Comparison of ENCODE assay signal across 26 cellular contexts in genomic region chr4:42750831-42751230, GRCh38.
A peak's percentile ranks its signal among the peaks of the same experiment; 100 is the strongest.
DNase-seq lines count a peak whose midpoint lies in the region; ATAC-seq and TF ChIP-seq lines count a peak whose summit lies in the region.
"Had no signal": no experiment of that assay in that cellular context is flagged by ENCODE, and none has a peak within 500 bp of the region (broad histone marks: within the 10 kb centered on the region; RNA-seq: fewer than 3 reads in every experiment).

No MANE protein-coding gene starts in this region.

- ATAC-seq in GM23338 (no peak; the same call in 2 of the 3 replicates), GM19397 (IDR thresholded peaks at IDR 0.05; ENCODE audit: unreplicated experiment) (no peak), lower lobe of right lung (no peak)
- ATAC-seq: K562 had no signal

- H3K4me3 ChIP-seq in GM23338 (no peak overlapping the region), neural progenitor cell (peak overlapping the region; percentile 33), lower lobe of right lung (no peak overlapping the region)
- H3K4me3 ChIP-seq: GM12878, hepatocyte, K562, SK-N-MC, thoracic aorta, vagina had no signal

- peak overlapping the region; percentile 80 for H3K27ac Mint-ChIP-seq in GM23338
- H3K27ac Mint-ChIP-seq in neural progenitor cell, result peak overlapping the region; percentile 70
- H3K27ac Mint-ChIP-seq: activated naive CD8-positive, alpha-beta T cell treated with anti-CD3 and anti-CD28 coated beads for 36 hours; activated T-helper 2 cell treated with anti-CD3 and anti-CD28 coated beads, Interferon-gamma antibody, Interleukin-2, Interleukin-4, amounts not matched to agents 10 μg/mL and 5 μg/mL and 100 μg/mL, durations not matched to agents 14 hours and 24 hours and 36 hours; CD4-positive, alpha-beta T cell; stimulated activated memory B cell treated with anti-CD40 and anti-IgM and Interleukin-4, amounts not matched to agents 10 μg/mL and 1 μg/mL and 100 μg/mL, for 72 hours; T-helper 2 cell treated with Interferon-gamma antibody and Interleukin-4, amounts not matched to agents 5 μg/mL and 100 μg/mL, for 36 hours had no signal

- H3K9me3 Mint-ChIP-seq in GM23338 (no peaks in the 10 kb centered on the region; the same call in 2 of the 3 replicates), neural progenitor cell (peaks cover 21% of the 10 kb centered on the region)
- H3K9me3 Mint-ChIP-seq: CD4-positive, alpha-beta T cell had no signal

- peaks cover 9% of the 10 kb centered on the region; the same call in 2 of the 3 replicates for H3K4me1 Mint-ChIP-seq in GM23338
- H3K4me1 Mint-ChIP-seq in neural progenitor cell, result peaks cover 19% of the 10 kb centered on the region
- H3K4me1 Mint-ChIP-seq: stimulated activated memory B cell treated with anti-CD40 and anti-IgM and Interleukin-4, amounts not matched to agents 10 μg/mL and 1 μg/mL and 100 μg/mL, for 72 hours had no signal

- no peaks in the 10 kb centered on the region for H3K27me3 ChIP-seq in GM23338 (ENCODE audit: insufficient read depth)
- H3K27me3 ChIP-seq in neural progenitor cell, result no peaks in the 10 kb centered on the region
- no peaks in the 10 kb centered on the region for H3K27me3 ChIP-seq in lower lobe of right lung (ENCODE audit: low read depth)
- H3K27me3 ChIP-seq: hepatocyte, neutrophil, vagina had no signal

- DNase-seq in GM23338 (ENCODE audit: low spot score) (peak; percentile 5), NCI-H128 (lab: John Stamatoyannopoulos, UW; ENCODE audit: unreplicated experiment) (peak; percentile 21), NCI-H748 treated with DMSO at 0.1 percent for 48 hours (lab: John Stamatoyannopoulos, UW) (peak; percentile 4), neural progenitor cell (ENCODE audit: low spot score) (peak; percentile 63), lower lobe of right lung (no peak)
- no peak for DNase-seq in stimulated activated CD4-positive, alpha-beta T cell treated with anti-CD3 and anti-CD28 coated beads, Interleukin-4, amount 100 ng/mL, for 24 hours
- DNase-seq: activated naive CD8-positive, alpha-beta T cell treated with anti-CD3 and anti-CD28 coated beads for 36 hours; DMS79 treated with DMSO at 0.1 percent for 48 hours; effector CD8-positive, alpha-beta T cell; foreskin melanocyte; left ventricle myocardium superior; NCI-H226; stimulated activated CD4-positive, alpha-beta T cell treated with anti-CD3 and anti-CD28 coated beads, Interleukin-2, amount 100 ng/mL, for 24 hours had no signal

- H3K27me3 Mint-ChIP-seq in GM23338 (ENCODE audit: insufficient read depth, low read depth, poor library complexity) (peaks cover 2% of the 10 kb centered on the region), neural progenitor cell (ENCODE audit: insufficient read depth, low read depth) (no peaks in the 10 kb centered on the region)
- H3K27me3 Mint-ChIP-seq: activated naive CD8-positive, alpha-beta T cell treated with anti-CD3 and anti-CD28 coated beads for 36 hours; CD4-positive, alpha-beta T cell; stimulated activated memory B cell treated with anti-CD40 and anti-IgM and Interleukin-4, amounts not matched to agents 10 μg/mL and 1 μg/mL and 100 μg/mL, for 72 hours had no signal

- no peaks in the 10 kb centered on the region for H4K20me1 ChIP-seq in GM23338 (replicated peaks; ENCODE audit: insufficient read depth)
- no peaks in the 10 kb centered on the region for H4K20me1 ChIP-seq in neural progenitor cell (ENCODE audit: low read depth)

- H3K4me2 ChIP-seq in GM23338 (no peak overlapping the region), neural progenitor cell (peak overlapping the region; percentile 72)
- H3K4me2 ChIP-seq: hepatocyte had no signal

- H3K79me2 ChIP-seq in GM23338 (replicated peaks; ENCODE audit: insufficient read depth) (no peaks in the 10 kb centered on the region), neural progenitor cell (ENCODE audit: low read depth) (no peaks in the 10 kb centered on the region)
- H3K79me2 ChIP-seq: hepatocyte had no signal

- H2AFZ ChIP-seq in GM23338 (no peak overlapping the region), neural progenitor cell (replicated peaks) (no peak overlapping the region)
- H2AFZ ChIP-seq: hepatocyte had no signal

- no peaks in the 10 kb centered on the region for H3K9me3 ChIP-seq in neural progenitor cell (ENCODE audit: low read depth)
- H3K9me3 ChIP-seq in lower lobe of right lung, result no peaks in the 10 kb centered on the region
- H3K9me3 ChIP-seq: neutrophil, thoracic aorta, vagina had no signal

- intact Hi-C loops in lower lobe of right lung (cut with DNase I), result no loop called here

- TF ChIP-seq CTCF in GM23338 (conservative IDR thresholded peaks at IDR 0.05; ENCODE audit: low read depth in 2 of 2) (no peak), neural progenitor cell (IDR thresholded peaks at IDR 0.05) (no peak), lower lobe of right lung (IDR thresholded peaks at IDR 0.05) (no peak)

- H3K4me1 ChIP-seq in GM23338 (ENCODE audit: insufficient read depth) (no peaks in the 10 kb centered on the region), neural progenitor cell (peaks cover 17% of the 10 kb centered on the region), lower lobe of right lung (no peaks in the 10 kb centered on the region)
- H3K4me1 ChIP-seq: vagina had no signal

- no peaks in the 10 kb centered on the region for H3K9me2 ChIP-seq in GM23338 (ENCODE audit: insufficient read depth)

- no peaks in the 10 kb centered on the region for H3F3A ChIP-seq in GM23338 (replicated peaks; ENCODE audit: low read depth)
- H3F3A ChIP-seq in neural progenitor cell (ENCODE audit: low read depth), result no peaks in the 10 kb centered on the region

- no peaks in the 10 kb centered on the region for H3K36me3 Mint-ChIP-seq in GM23338 (ENCODE audit: low read depth)
- H3K36me3 Mint-ChIP-seq in neural progenitor cell, result peaks cover 1% of the 10 kb centered on the region
- H3K36me3 Mint-ChIP-seq: activated naive CD8-positive, alpha-beta T cell treated with anti-CD3 and anti-CD28 coated beads for 36 hours; stimulated activated memory B cell treated with anti-CD40 and anti-IgM and Interleukin-4, amounts not matched to agents 10 μg/mL and 1 μg/mL and 100 μg/mL, for 72 hours had no signal

- H3K9ac ChIP-seq in neural progenitor cell, result no peak overlapping the region

- no peak overlapping the region for H3K4me3 Mint-ChIP-seq in GM23338
- peak overlapping the region; percentile 5 for H3K4me3 Mint-ChIP-seq in neural progenitor cell
- H3K4me3 Mint-ChIP-seq: activated naive CD8-positive, alpha-beta T cell treated with anti-CD3 and anti-CD28 coated beads for 36 hours; CD4-positive, alpha-beta T cell; stimulated activated memory B cell treated with anti-CD40 and anti-IgM and Interleukin-4, amounts not matched to agents 10 μg/mL and 1 μg/mL and 100 μg/mL, for 72 hours; T-helper 2 cell treated with Interferon-gamma antibody and Interleukin-4, amounts not matched to agents 5 μg/mL and 100 μg/mL, for 36 hours had no signal

- H3K27ac ChIP-seq in GM23338 (ENCODE audit: low read depth) (no peak overlapping the region), neural progenitor cell (no peak overlapping the region), lower lobe of right lung (no peak overlapping the region)
- H3K27ac ChIP-seq: hepatocyte, neutrophil, SK-N-MC, thoracic aorta, vagina, WERI-Rb-1 had no signal

- H3K36me3 ChIP-seq in GM23338 (ENCODE audit: insufficient read depth) (no peaks in the 10 kb centered on the region), neural progenitor cell (no peaks in the 10 kb centered on the region), lower lobe of right lung (no peaks in the 10 kb centered on the region)
- H3K36me3 ChIP-seq: neutrophil, thoracic aorta, vagina, WERI-Rb-1 had no signal

TF ChIP-seq in GM23338, 12 proteins besides CTCF, POLR2A, EP300 and RAD21 (continues in another document):
- TF ChIP-seq CREB1 (CRISPR knock-in tag; IDR thresholded peaks at IDR 0.05; ENCODE audit: low read depth), result no peak
- TF ChIP-seq STAT1 (IDR thresholded peaks at IDR 0.05; ENCODE audit: unreplicated experiment), result no peak

Comparison
In these comparisons a context has a peak if more than half of its experiments do, and no peak if none do; other contexts are left out.
1. DNase-seq: peak in GM23338 (single experiment), NCI-H128 (single experiment), NCI-H748 treated with DMSO at 0.1 percent for 48 hours (single experiment) and neural progenitor cell (single experiment); none in stimulated activated CD4-positive, alpha-beta T cell treated with anti-CD3 and anti-CD28 coated beads, Interleukin-4, amount 100 ng/mL, for 24 hours (single experiment) and lower lobe of right lung (single experiment).